1 cellular context compared by ENCODE assay signal in the genomic region with DNA sequence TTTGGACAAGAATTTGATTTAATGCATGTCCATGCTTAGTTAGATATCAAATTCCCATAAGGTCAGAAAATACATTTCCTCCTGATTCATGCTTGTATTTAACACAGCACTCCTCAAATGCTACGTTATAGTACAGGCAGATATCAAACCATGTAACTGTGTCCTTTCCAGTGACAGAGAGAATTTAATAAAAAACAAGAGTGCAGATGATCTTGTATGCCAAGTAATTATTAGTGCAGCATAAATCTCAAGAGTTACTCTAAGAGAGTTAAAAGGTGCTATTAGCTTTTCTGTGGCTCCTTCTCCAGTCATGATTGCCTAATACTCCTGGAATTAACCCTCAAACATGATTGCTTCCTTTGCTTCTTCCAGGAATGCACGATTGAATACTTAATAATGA.
A peak's percentile ranks its signal among the peaks of the same experiment; 100 is the strongest.
TF ChIP-seq lines count a peak whose summit lies in the region.

No MANE protein-coding gene starts in this region.

TF ChIP-seq in SK-N-SH treated with all-trans-retinoic acid at 6 μM for 48 hours, 23 proteins besides CTCF, POLR2A, EP300 and RAD21 (continued from another document):
- TF ChIP-seq, protein P1, sequence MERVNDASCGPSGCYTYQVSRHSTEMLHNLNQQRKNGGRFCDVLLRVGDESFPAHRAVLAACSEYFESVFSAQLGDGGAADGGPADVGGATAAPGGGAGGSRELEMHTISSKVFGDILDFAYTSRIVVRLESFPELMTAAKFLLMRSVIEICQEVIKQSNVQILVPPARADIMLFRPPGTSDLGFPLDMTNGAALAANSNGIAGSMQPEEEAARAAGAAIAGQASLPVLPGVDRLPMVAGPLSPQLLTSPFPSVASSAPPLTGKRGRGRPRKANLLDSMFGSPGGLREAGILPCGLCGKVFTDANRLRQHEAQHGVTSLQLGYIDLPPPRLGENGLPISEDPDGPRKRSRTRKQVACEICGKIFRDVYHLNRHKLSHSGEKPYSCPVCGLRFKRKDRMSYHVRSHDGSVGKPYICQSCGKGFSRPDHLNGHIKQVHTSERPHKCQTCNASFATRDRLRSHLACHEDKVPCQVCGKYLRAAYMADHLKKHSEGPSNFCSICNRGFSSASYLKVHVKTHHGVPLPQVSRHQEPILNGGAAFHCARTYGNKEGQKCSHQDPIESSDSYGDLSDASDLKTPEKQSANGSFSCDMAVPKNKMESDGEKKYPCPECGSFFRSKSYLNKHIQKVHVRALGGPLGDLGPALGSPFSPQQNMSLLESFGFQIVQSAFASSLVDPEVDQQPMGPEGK (CRISPR knock-in tag; IDR thresholded peaks at IDR 0.05; ENCODE audit: borderline replicate concordance), result peak; percentile 61; the same call in 1 of the 2 replicates
- TF ChIP-seq GLIS3 (CRISPR knock-in tag; IDR thresholded peaks at IDR 0.05), result no peak
- no peak for TF ChIP-seq ZNF70 (CRISPR knock-in tag; IDR thresholded peaks at IDR 0.05)
- peak; percentile 94 for TF ChIP-seq ISL1 (CRISPR knock-in tag; IDR thresholded peaks at IDR 0.05)
- TF ChIP-seq OSR1 (CRISPR knock-in tag; IDR thresholded peaks at IDR 0.05), result no peak
- no peak for TF ChIP-seq BACH2 (CRISPR knock-in tag; IDR thresholded peaks at IDR 0.05; ENCODE audit: borderline replicate concordance)
- no peak for TF ChIP-seq RARB (CRISPR knock-in tag; IDR thresholded peaks at IDR 0.05)
- no peak for TF ChIP-seq CSDC2 (CRISPR knock-in tag; IDR thresholded peaks at IDR 0.05)
- TF ChIP-seq ZFP30 (CRISPR knock-in tag; IDR thresholded peaks at IDR 0.05), result no peak
